In the genomic region with DNA sequence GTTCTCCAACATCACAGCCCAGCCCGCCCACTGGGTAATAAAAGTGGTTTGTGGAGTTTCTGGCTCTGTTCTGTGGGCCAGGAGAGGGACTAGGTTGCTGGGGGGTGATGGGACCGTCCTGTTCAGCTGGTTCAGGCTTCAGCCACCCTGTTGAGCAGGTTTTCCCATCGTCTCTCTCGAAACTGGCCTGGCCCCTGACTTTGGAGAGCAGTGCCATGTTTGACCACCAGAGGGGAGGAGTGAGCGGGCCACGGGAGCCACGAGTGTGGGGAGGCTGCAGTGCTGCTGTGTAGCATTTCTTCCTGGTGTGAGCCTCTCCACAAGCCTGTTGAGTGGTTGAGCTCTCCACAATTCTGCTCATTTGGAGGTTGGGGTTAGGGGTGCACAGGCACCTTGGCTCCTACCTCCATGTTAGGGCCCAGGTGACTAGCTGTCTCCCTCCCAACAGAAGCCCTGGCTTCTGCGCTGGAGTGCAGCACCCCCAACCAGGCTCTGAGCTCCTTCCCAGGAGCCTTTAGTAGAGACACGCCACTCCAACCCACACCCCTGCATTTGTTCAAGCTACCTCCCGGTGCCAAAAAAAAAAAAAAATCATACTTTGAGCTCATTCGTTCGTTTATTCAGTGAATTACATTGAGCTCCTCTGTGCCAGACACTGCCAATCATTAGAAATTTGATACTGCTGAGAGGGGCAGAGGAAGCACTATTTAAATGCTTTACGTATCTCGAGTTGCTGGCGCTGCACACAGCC, we compare ENCODE assay signal across 8 cellular contexts. TPM values are rescaled to one million over a fixed set of nuclear protein-coding genes. Genes with fewer than 3 reads are reported as not detected.
DNase-seq lines count a peak whose midpoint lies in the region; ATAC-seq and TF ChIP-seq lines count a peak whose summit lies in the region.

No MANE protein-coding gene starts in this region.

- no peak overlapping the region for H2AK5ac ChIP-seq in mesendoderm (ENCODE audit: low read length)

- peak; percentile 100 for TF ChIP-seq CTCF in GM12873 (IDR thresholded peaks at IDR 0.05; ENCODE audit: insufficient read depth, low read depth, low read length, missing control alignments)
- TF ChIP-seq CTCF in activated CD8-positive, alpha-beta T cell treated with anti-CD3 and anti-CD28 coated beads for 36 hours (IDR thresholded peaks at IDR 0.05): peak; percentile 88

- no peak overlapping the region for H2BK120ac ChIP-seq in mesendoderm (ENCODE audit: low read depth, low read length)

- POLR2A ChIA-PET in activated CD8-positive, alpha-beta T cell treated with anti-CD3 and anti-CD28 coated beads for 36 hours (lab: Charles Lee): interaction anchor here (0.9 to 5.7 kb wide), 6 partner anchors 13 to 37 kb away, joined by 4 to 45 read pairs (median 7); partner anchors contain the start of gene VPS18

- no peak overlapping the region for H3K56ac ChIP-seq in mesendoderm (ENCODE audit: low read length)

- H2BK5ac ChIP-seq in mesendoderm (ENCODE audit: low read length): no peak overlapping the region

- DNase-seq in NCI-H82 (lab: John Stamatoyannopoulos, UW) (peak; percentile 86), mesendoderm (peak; percentile 85)
- DNase-seq in activated CD8-positive, alpha-beta T cell treated with anti-CD3 and anti-CD28 coated beads for 36 hours: peak; percentile 86
- DNase-seq in effector CD8-positive, alpha-beta T cell (lab: John Stamatoyannopoulos, UW): peak; percentile 66
- DNase-seq in stimulated activated CD8-positive, alpha-beta memory T cell treated with anti-CD3 and anti-CD28 coated beads, Interleukin-15, amount 100 ng/mL, for 48 hours (ENCODE audit: low read depth in 2 of 2): peak; percentile 50 to 60

- H3K79me1 ChIP-seq in mesendoderm (ENCODE audit: low read length): no peaks in the 10 kb centered on the region

- no peak overlapping the region for H3K4me2 ChIP-seq in mesendoderm (ENCODE audit: low read length)

- H3K4ac ChIP-seq in mesendoderm (ENCODE audit: low read depth, low read length): no peak overlapping the region

- H3K4me1 ChIP-seq in mesendoderm (ENCODE audit: control insufficient read depth, low read depth, low read length): no peaks in the 10 kb centered on the region

- H3K23ac ChIP-seq in mesendoderm (ENCODE audit: low read length): no peak overlapping the region

- H3K4me1 Mint-ChIP-seq in activated CD8-positive, alpha-beta T cell treated with anti-CD3 and anti-CD28 coated beads for 36 hours (ENCODE audit: low read depth): peaks cover 5% of the 10 kb centered on the region

- H4K8ac ChIP-seq in mesendoderm (ENCODE audit: low read depth, low read length): no peak overlapping the region

- no peak overlapping the region for H3K27ac ChIP-seq in mesendoderm (ENCODE audit: low read depth, low read length)

- no peak overlapping the region for H3K18ac ChIP-seq in mesendoderm (ENCODE audit: low read length)

- H3K4me3 Mint-ChIP-seq in activated CD8-positive, alpha-beta T cell treated with anti-CD3 and anti-CD28 coated beads for 36 hours: no peak overlapping the region

- no peak overlapping the region for H3K4me3 ChIP-seq in mesendoderm (ENCODE audit: low read length)

- H4K5ac ChIP-seq in mesendoderm (ENCODE audit: low read length): no peak overlapping the region

- CTCF ChIA-PET in activated CD8-positive, alpha-beta T cell treated with anti-CD3 and anti-CD28 coated beads for 36 hours (lab: Charles Lee): interaction anchor here (0.5 to 4.7 kb wide), 42 partner anchors 8 to 371 kb away, joined by 3 to 65 read pairs (median 4); partner anchors contain the start of genes C15orf62, INO80, PPP1R14D and RAD51

- peak; percentile 75 for ATAC-seq in HG03175 (IDR thresholded peaks at IDR 0.05; ENCODE audit: unreplicated experiment)
- ATAC-seq in activated CD8-positive, alpha-beta T cell treated with anti-CD3 and anti-CD28 coated beads for 36 hours: peak; percentile 95
- ATAC-seq in GM21367 (IDR thresholded peaks at IDR 0.05; ENCODE audit: unreplicated experiment): no peak

- H3K9me3 Mint-ChIP-seq in activated CD8-positive, alpha-beta T cell treated with anti-CD3 and anti-CD28 coated beads for 36 hours: no peaks in the 10 kb centered on the region

- no peaks in the 10 kb centered on the region for H3K79me2 ChIP-seq in mesendoderm (ENCODE audit: control insufficient read depth, insufficient read depth, low read length)

- no CpG with 5 or more reads among the region's 15 CpGs for WGBS in mesendoderm (ENCODE audit: extremely low coverage, insufficient coverage, low lambda C conversion rate)

- no peak overlapping the region for H3K27ac Mint-ChIP-seq in activated CD8-positive, alpha-beta T cell treated with anti-CD3 and anti-CD28 coated beads for 36 hours

- H3K36me3 ChIP-seq in mesendoderm (ENCODE audit: control insufficient read depth, insufficient read depth, low read length): peaks cover 8% of the 10 kb centered on the region

- no peak overlapping the region for H2BK15ac ChIP-seq in mesendoderm (replicated peaks; ENCODE audit: low read depth)

- no peaks in the 10 kb centered on the region for H3K27me3 ChIP-seq in mesendoderm (ENCODE audit: insufficient read depth, low read length, poor library complexity)

- H3K36me3 Mint-ChIP-seq in activated CD8-positive, alpha-beta T cell treated with anti-CD3 and anti-CD28 coated beads for 36 hours (ENCODE audit: low read depth): no peaks in the 10 kb centered on the region

- H3K9ac ChIP-seq in mesendoderm (ENCODE audit: low read length): no peak overlapping the region

- intact Hi-C loops in activated CD8-positive, alpha-beta T cell treated with anti-CD3 and anti-CD28 coated beads for 36 hours (cut with micrococcal nuclease): loop anchor here (2.0 kb wide), 1 partner anchor 35 kb away; no protein-coding TSS in a partner anchor

- H3K27me3 Mint-ChIP-seq in activated CD8-positive, alpha-beta T cell treated with anti-CD3 and anti-CD28 coated beads for 36 hours: no peaks in the 10 kb centered on the region

RNA-seq across cellular contexts. Expression of gene SPINT1, which starts 13.9 kb away (rescaled TPM):
- 1 to 10 TPM; 6.3 to 6.5 TPM for total RNA-seq in activated CD8-positive, alpha-beta T cell treated with anti-CD3 and anti-CD28 coated beads for 36 hours
- 90.7 TPM for polyA plus RNA-seq in mesendoderm (2013, experiment 1 of 2)
- 92.6 TPM for polyA plus RNA-seq in mesendoderm (2013, experiment 2 of 2)

RNA-seq across cellular contexts. Expression of gene RHOV, which starts 16.3 kb away (rescaled TPM):
- under 1 TPM; 0.40 to 0.41 TPM for total RNA-seq in activated CD8-positive, alpha-beta T cell treated with anti-CD3 and anti-CD28 coated beads for 36 hours
- polyA plus RNA-seq in mesendoderm (2013, experiment 1 of 2): 1.2 TPM
- polyA plus RNA-seq in mesendoderm (2013, experiment 2 of 2): 1.2 TPM

RNA-seq across cellular contexts. Expression of gene PPP1R14D, which starts 29.3 kb away (rescaled TPM):
- not detected for total RNA-seq in activated CD8-positive, alpha-beta T cell treated with anti-CD3 and anti-CD28 coated beads for 36 hours
- not detected for polyA plus RNA-seq in mesendoderm (2013, experiment 1 of 2)
- 0.06 TPM for polyA plus RNA-seq in mesendoderm (2013, experiment 2 of 2)

RNA-seq across cellular contexts. Expression of gene VPS18, which starts 36.5 kb away (rescaled TPM):
- 1 to 10 TPM; 6.1 TPM for total RNA-seq in activated CD8-positive, alpha-beta T cell treated with anti-CD3 and anti-CD28 coated beads for 36 hours
- 11.7 TPM for polyA plus RNA-seq in mesendoderm (2013, experiment 1 of 2)
- polyA plus RNA-seq in mesendoderm (2013, experiment 2 of 2): 11.5 TPM

RNA-seq across cellular contexts. Expression of gene DNAJC17, which starts 50.5 kb away (rescaled TPM):
- total RNA-seq in activated CD8-positive, alpha-beta T cell treated with anti-CD3 and anti-CD28 coated beads for 36 hours: 10 to 100 TPM; 35.8 to 35.9 TPM
- polyA plus RNA-seq in mesendoderm (2013, experiment 1 of 2): 52.5 TPM
- polyA plus RNA-seq in mesendoderm (2013, experiment 2 of 2): 49.3 TPM
